16 cellular contexts compared by ENCODE assay signal in genomic region chr1:201676651-201677050, GRCh38.
A peak's percentile ranks its signal among the peaks of the same experiment; 100 is the strongest.
DNase-seq lines count a peak whose midpoint lies in the region; ATAC-seq and TF ChIP-seq lines count a peak whose summit lies in the region.
"Had no signal": no experiment of that assay in that cellular context is flagged by ENCODE, and none has a peak within 500 bp of the region (broad histone marks: within the 10 kb centered on the region; RNA-seq: fewer than 3 reads in every experiment).

No MANE protein-coding gene starts in this region.

- H2AFZ ChIP-seq in hepatocyte = no peak overlapping the region

- H4K20me1 ChIP-seq in BLaER1 (peaks cover 91% of the 10 kb centered on the region), hepatocyte (ENCODE audit: insufficient read depth, poor library complexity, severe bottlenecking) (no peaks in the 10 kb centered on the region)

- ATAC-seq in T-helper 17 cell (no peak), GM21786 (IDR thresholded peaks at IDR 0.05; ENCODE audit: unreplicated experiment) (no peak)
- ATAC-seq: natural killer cell treated with Interleukin-12 subunit alpha and Interleukin-12 subunit beta and Interleukin-15 and Interleukin-18, amount 100 ng/mL, for 72 hours; stimulated activated memory B cell treated with anti-CD40 and anti-IgM and Interleukin-4, amounts not matched to agents 10 μg/mL and 1 μg/mL and 100 μg/mL, for 72 hours had no signal

- H3K4me2 ChIP-seq in BLaER1 (peak overlapping the region; percentile 65), hepatocyte (no peak overlapping the region)

- no peak overlapping the region for H3K27ac Mint-ChIP-seq in T-helper 17 cell
- H3K27ac Mint-ChIP-seq: activated naive CD8-positive, alpha-beta T cell treated with anti-CD3 and anti-CD28 coated beads, Interleukin-2, amount 10 ng/mL, durations not matched to agents 7 days and 5 days; activated T-helper 1 cell treated with anti-CD3 and anti-CD28 coated beads, Interleukin-12 subunit alpha, Interleukin-12 subunit beta, Interleukin-2, Interleukin-4 antibody, amounts not matched to agents 30 ng/mL and 10 ng/mL and 1 ng/mL, durations not matched to agents 14 hours and 24 hours and 36 hours; CD4-positive, alpha-beta memory T cell; natural killer cell treated with Interleukin-12 subunit alpha and Interleukin-12 subunit beta and Interleukin-15 and Interleukin-18, amount 100 ng/mL, for 72 hours; stimulated activated memory B cell treated with anti-CD40 and anti-IgM and Interleukin-4, amounts not matched to agents 10 μg/mL and 1 μg/mL and 100 μg/mL, for 72 hours had no signal

- H3K27me3 ChIP-seq in BLaER1 (no peaks in the 10 kb centered on the region), adipocyte (replicated peaks; ENCODE audit: control insufficient read depth, insufficient read depth, low read length) (no peaks in the 10 kb centered on the region), hepatocyte (peaks cover 4% of the 10 kb centered on the region)

- H3K9me3 ChIP-seq in BLaER1 (no peaks in the 10 kb centered on the region), adipocyte (ENCODE audit: control insufficient read depth, low read length) (no peaks in the 10 kb centered on the region), hepatocyte (ENCODE audit: low read depth) (no peaks in the 10 kb centered on the region), T-helper 17 cell (ENCODE audit: control insufficient read depth, low read length, poor library complexity, severe bottlenecking) (no peaks in the 10 kb centered on the region)

- intact Hi-C loops in posterior vena cava (cut with DNase I) = no loop called here

- H3K36me3 ChIP-seq in BLaER1 (peaks cover 39% of the 10 kb centered on the region), adipocyte (ENCODE audit: control insufficient read depth, insufficient read depth, low read length, severe bottlenecking) (peaks cover 6% of the 10 kb centered on the region), hepatocyte (replicated peaks; ENCODE audit: insufficient read depth, low read depth) (no peaks in the 10 kb centered on the region)

- TF ChIP-seq CTCF in hepatocyte (IDR thresholded peaks at IDR 0.05; ENCODE audit: poor library complexity) = no peak

- peak overlapping the region; percentile 70 for H3K9ac ChIP-seq in BLaER1
- H3K9ac ChIP-seq in adipocyte (ENCODE audit: low read length) = peak overlapping the region; percentile 32

- H3K27me3 Mint-ChIP-seq in T-helper 17 cell = peaks cover 27% of the 10 kb centered on the region

- no peak overlapping the region for H3K4me3 Mint-ChIP-seq in T-helper 17 cell
- H3K4me3 Mint-ChIP-seq: activated naive CD8-positive, alpha-beta T cell treated with anti-CD3 and anti-CD28 coated beads, Interleukin-2, amount 10 ng/mL, durations not matched to agents 7 days and 5 days; activated T-helper 1 cell treated with anti-CD3 and anti-CD28 coated beads, Interleukin-12 subunit alpha, Interleukin-12 subunit beta, Interleukin-2, Interleukin-4 antibody, amounts not matched to agents 30 ng/mL and 10 ng/mL and 1 ng/mL, durations not matched to agents 14 hours and 24 hours and 36 hours; CD4-positive, alpha-beta memory T cell; natural killer cell treated with Interleukin-12 subunit alpha and Interleukin-12 subunit beta and Interleukin-15 and Interleukin-18, amount 100 ng/mL, for 72 hours; stimulated activated memory B cell treated with anti-CD40 and anti-IgM and Interleukin-4, amounts not matched to agents 10 μg/mL and 1 μg/mL and 100 μg/mL, for 72 hours had no signal

- DNase-seq in adipocyte (ENCODE audit: low read depth) (no peak), hepatocyte (ENCODE audit: low spot score) (no peak), posterior vena cava (ENCODE audit: low spot score) (peak; percentile 38), COLO829 (ENCODE audit: low spot score) (no peak), T-helper 17 cell (no peak), mesenteric fat pad (ENCODE audit: low spot score) (no peak)
- DNase-seq: activated naive CD8-positive, alpha-beta T cell treated with anti-CD3 and anti-CD28 coated beads, Interleukin-2, amount 10 ng/mL, durations not matched to agents 7 days and 5 days; CD4-positive, alpha-beta memory T cell; NCI-H1694; Right ventricle myocardium superior; T-helper 2 cell had no signal

- no peaks in the 10 kb centered on the region for H3K36me3 Mint-ChIP-seq in T-helper 17 cell (ENCODE audit: low read depth)
- H3K36me3 Mint-ChIP-seq: CD4-positive, alpha-beta memory T cell; natural killer cell treated with Interleukin-12 subunit alpha and Interleukin-12 subunit beta and Interleukin-15 and Interleukin-18, amount 100 ng/mL, for 72 hours; stimulated activated memory B cell treated with anti-CD40 and anti-IgM and Interleukin-4, amounts not matched to agents 10 μg/mL and 1 μg/mL and 100 μg/mL, for 72 hours had no signal

- WGBS in hepatocyte (ENCODE audit: low lambda C conversion rate, missing lambda C conversion rate) = 91% methylated on average over 4 of the region's 4 CpGs

- H3K4me1 ChIP-seq in BLaER1 (peaks cover 59% of the 10 kb centered on the region), adipocyte (ENCODE audit: control insufficient read depth, insufficient read depth, low read length) (peaks cover 36% of the 10 kb centered on the region), hepatocyte (ENCODE audit: insufficient read depth) (peaks cover 14% of the 10 kb centered on the region)

- H3K79me2 ChIP-seq in hepatocyte = peaks cover 2% of the 10 kb centered on the region

- no peaks in the 10 kb centered on the region for H3K9me2 ChIP-seq in hepatocyte (replicated peaks; ENCODE audit: insufficient read depth)

- peak overlapping the region; percentile 65 for H3K27ac ChIP-seq in BLaER1
- H3K27ac ChIP-seq in hepatocyte = peak overlapping the region; percentile 35

- H3K4me3 ChIP-seq in BLaER1 (no peak overlapping the region), adipocyte (ENCODE audit: low read length) (no peak overlapping the region), hepatocyte (no peak overlapping the region)

- peaks cover 7% of the 10 kb centered on the region for H3K4me1 Mint-ChIP-seq in T-helper 17 cell
- H3K4me1 Mint-ChIP-seq: stimulated activated memory B cell treated with anti-CD40 and anti-IgM and Interleukin-4, amounts not matched to agents 10 μg/mL and 1 μg/mL and 100 μg/mL, for 72 hours had no signal
